ENCODE assay signal across 17 cellular contexts in the genomic region with DNA sequence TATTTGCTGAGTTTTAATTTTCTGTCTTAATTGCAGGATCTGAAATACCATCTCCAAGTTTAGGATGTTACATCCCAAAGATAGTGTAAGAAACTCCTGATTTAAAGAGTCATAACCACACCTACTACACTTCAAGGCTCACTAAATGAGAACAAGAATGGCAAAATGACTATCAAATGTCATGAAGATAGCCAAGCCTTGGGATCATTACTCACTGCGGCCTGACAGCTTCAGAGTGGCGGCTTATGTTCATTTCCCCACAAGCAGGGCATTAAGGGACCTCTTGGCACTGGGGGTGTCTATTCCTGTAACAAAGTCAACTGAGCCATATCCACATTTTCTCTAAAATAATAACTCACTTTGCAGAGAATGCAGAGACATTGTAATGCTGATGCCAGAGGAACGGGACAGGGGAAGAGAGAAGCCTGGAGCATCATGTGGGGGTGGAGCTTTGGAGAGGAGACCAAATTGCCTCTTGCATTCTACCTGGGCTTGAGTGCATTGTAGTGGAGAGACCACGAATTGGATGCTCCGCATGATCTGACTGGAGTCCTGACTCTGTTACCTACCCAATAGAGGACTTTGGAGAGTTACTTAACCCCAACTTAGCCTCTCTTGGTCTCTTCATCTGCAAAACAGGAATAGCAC.
"Had no signal": no experiment of that assay in that cellular context is flagged by ENCODE, and none has a peak within 500 bp of the region (broad histone marks: within the 10 kb centered on the region; RNA-seq: fewer than 3 reads in every experiment).

No MANE protein-coding gene starts in this region.

- DNase-seq: activated CD4-positive, alpha-beta T cell treated with anti-CD3 and anti-CD28 coated beads, Interleukin-2, amount 50 U/mL, for 4 hours; activated naive CD4-positive, alpha-beta T cell treated with Interleukin-2 at 50 U/mL for 16 hours; activated naive CD8-positive, alpha-beta T cell treated with anti-CD3 and anti-CD28 coated beads, Interleukin-2, amount 50 U/mL, for 24 hours; foreskin melanocyte; heart left ventricle; lower lobe of right lung; midbrain; stimulated activated CD4-positive, alpha-beta T cell treated with anti-CD3 and anti-CD28 coated beads, Interleukin-15, amount 100 ng/mL, for 24 hours; stimulated activated CD4-positive, alpha-beta T cell treated with anti-CD3 and anti-CD28 coated beads, Interleukin-4, amount 100 ng/mL, for 4 hours; stomach; uterus had no signal

- H3K4me3 ChIP-seq: ascending aorta, heart left ventricle, lower lobe of right lung, stomach, thoracic aorta, uterus had no signal

- FAIRE-seq: colon, endothelial cell of umbilical vein had no signal

- H3K36me3 ChIP-seq: ascending aorta, heart left ventricle, lower lobe of right lung, stomach, thoracic aorta, uterus had no signal

- H3K27me3 ChIP-seq: ascending aorta, heart left ventricle, stomach, uterus had no signal

- H3K9me3 Mint-ChIP-seq: activated naive CD8-positive, alpha-beta T cell treated with anti-CD3 and anti-CD28 coated beads, Interleukin-2, amount 50 U/mL, for 24 hours; activated T-helper 1 cell treated with anti-CD3 and anti-CD28 coated beads, Interleukin-12 subunit alpha, Interleukin-12 subunit beta, Interleukin-2, Interleukin-4 antibody, amounts not matched to agents 30 ng/mL and 10 ng/mL and 1 ng/mL, durations not matched to agents 14 hours and 24 hours and 36 hours had no signal

- H3K27ac ChIP-seq: ascending aorta, heart left ventricle, lower lobe of right lung, parathyroid adenoma, stomach, thoracic aorta, uterus had no signal

- H3K27ac Mint-ChIP-seq: activated naive CD8-positive, alpha-beta T cell treated with anti-CD3 and anti-CD28 coated beads, Interleukin-2, amount 50 U/mL, for 24 hours; activated T-helper 1 cell treated with anti-CD3 and anti-CD28 coated beads, Interleukin-12 subunit alpha, Interleukin-12 subunit beta, Interleukin-2, Interleukin-4 antibody, amounts not matched to agents 30 ng/mL and 10 ng/mL and 1 ng/mL, durations not matched to agents 14 hours and 24 hours and 36 hours had no signal

- H3K4me1 Mint-ChIP-seq: activated naive CD8-positive, alpha-beta T cell treated with anti-CD3 and anti-CD28 coated beads, Interleukin-2, amount 50 U/mL, for 24 hours had no signal

- H3K4me3 Mint-ChIP-seq: activated naive CD8-positive, alpha-beta T cell treated with anti-CD3 and anti-CD28 coated beads, Interleukin-2, amount 50 U/mL, for 24 hours; activated T-helper 1 cell treated with anti-CD3 and anti-CD28 coated beads, Interleukin-12 subunit alpha, Interleukin-12 subunit beta, Interleukin-2, Interleukin-4 antibody, amounts not matched to agents 30 ng/mL and 10 ng/mL and 1 ng/mL, durations not matched to agents 14 hours and 24 hours and 36 hours had no signal

- H3K4me1 ChIP-seq: ascending aorta, lower lobe of right lung, parathyroid adenoma, uterus had no signal

- H3K9ac ChIP-seq: parathyroid adenoma had no signal

- H3K9me3 ChIP-seq: ascending aorta, heart left ventricle, lower lobe of right lung, stomach, thoracic aorta, uterus had no signal
